Comparison of ENCODE assay signal across 2 cellular contexts in the genomic region with DNA sequence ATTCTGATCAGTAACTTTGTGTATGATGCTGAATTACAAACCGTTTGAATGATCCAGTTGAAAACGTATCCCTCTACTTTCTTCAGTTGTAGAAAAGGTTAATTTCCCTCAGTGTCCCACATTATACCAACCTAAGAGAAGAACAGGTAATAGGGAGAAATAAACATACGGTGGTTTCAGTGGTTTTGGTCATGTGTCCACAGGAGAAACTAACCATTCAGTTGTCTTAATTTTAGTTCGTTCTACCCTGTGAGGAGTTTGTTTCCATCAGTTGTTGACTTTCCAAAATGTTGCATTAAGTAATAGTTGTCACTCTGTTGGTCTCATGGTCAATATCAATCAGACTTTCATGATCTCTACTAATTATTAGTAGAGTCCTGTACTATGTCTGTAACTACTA.
TF ChIP-seq lines count a peak whose summit lies in the region.

No MANE protein-coding gene starts in this region.

TF ChIP-seq in GM23338, 12 proteins besides CTCF, POLR2A, EP300 and RAD21 (continued from another document):
- TF ChIP-seq ZNF462 (CRISPR knock-in tag; IDR thresholded peaks at IDR 0.05) (no peak), NANOG (IDR thresholded peaks at IDR 0.05; ENCODE audit: borderline replicate concordance) (no peak), POLR2AphosphoS5 (IDR thresholded peaks at IDR 0.05; ENCODE audit: low read depth) (no peak), EZH2 (IDR thresholded peaks at IDR 0.05; ENCODE audit: low read depth, unreplicated experiment) (no peak), REST (IDR thresholded peaks at IDR 0.05; ENCODE audit: unreplicated experiment) (no peak), ZNF331 (CRISPR knock-in tag; IDR thresholded peaks at IDR 0.05; ENCODE audit: low read depth) (no peak), ZNF114 (CRISPR knock-in tag; IDR thresholded peaks at IDR 0.05) (no peak), ETS1 (IDR thresholded peaks at IDR 0.05) (no peak), CREB1 (CRISPR knock-in tag; IDR thresholded peaks at IDR 0.05; ENCODE audit: low read depth) (no peak), JUNB (IDR thresholded peaks at IDR 0.05; ENCODE audit: unreplicated experiment) (no peak)
TF ChIP-seq in GM23338: peak in this region for 0.

TF ChIP-seq in SK-N-SH treated with all-trans-retinoic acid at 6 μM for 48 hours, 23 proteins besides CTCF, POLR2A, EP300 and RAD21 (continued from another document):
- TF ChIP-seq, protein P1, sequence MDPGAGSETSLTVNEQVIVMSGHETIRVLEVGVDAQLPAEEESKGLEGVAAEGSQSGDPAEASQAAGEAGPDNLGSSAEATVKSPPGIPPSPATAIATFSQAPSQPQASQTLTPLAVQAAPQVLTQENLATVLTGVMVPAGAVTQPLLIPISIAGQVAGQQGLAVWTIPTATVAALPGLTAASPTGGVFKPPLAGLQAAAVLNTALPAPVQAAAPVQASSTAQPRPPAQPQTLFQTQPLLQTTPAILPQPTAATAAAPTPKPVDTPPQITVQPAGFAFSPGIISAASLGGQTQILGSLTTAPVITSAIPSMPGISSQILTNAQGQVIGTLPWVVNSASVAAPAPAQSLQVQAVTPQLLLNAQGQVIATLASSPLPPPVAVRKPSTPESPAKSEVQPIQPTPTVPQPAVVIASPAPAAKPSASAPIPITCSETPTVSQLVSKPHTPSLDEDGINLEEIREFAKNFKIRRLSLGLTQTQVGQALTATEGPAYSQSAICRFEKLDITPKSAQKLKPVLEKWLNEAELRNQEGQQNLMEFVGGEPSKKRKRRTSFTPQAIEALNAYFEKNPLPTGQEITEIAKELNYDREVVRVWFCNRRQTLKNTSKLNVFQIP (CRISPR knock-in tag; IDR thresholded peaks at IDR 0.05; ENCODE audit: borderline replicate concordance, low read depth) = no peak
- TF ChIP-seq ZFP3 (CRISPR knock-in tag; IDR thresholded peaks at IDR 0.05) (no peak), SNAI2 (CRISPR knock-in tag; IDR thresholded peaks at IDR 0.05) (no peak), PATZ1 (CRISPR knock-in tag; IDR thresholded peaks at IDR 0.05; ENCODE audit: borderline replicate concordance) (no peak), TCF4 (CRISPR knock-in tag; IDR thresholded peaks at IDR 0.05; ENCODE audit: borderline replicate concordance) (no peak), ZC3H10 (CRISPR knock-in tag; IDR thresholded peaks at IDR 0.05) (no peak), PPARA (CRISPR knock-in tag; IDR thresholded peaks at IDR 0.05; ENCODE audit: borderline replicate concordance) (no peak), RARB (CRISPR knock-in tag; IDR thresholded peaks at IDR 0.05) (no peak)
TF ChIP-seq in SK-N-SH treated with all-trans-retinoic acid at 6 μM for 48 hours: peak in this region for 0.
